ENCODE assay signal across 1 cellular context in the genomic region with DNA sequence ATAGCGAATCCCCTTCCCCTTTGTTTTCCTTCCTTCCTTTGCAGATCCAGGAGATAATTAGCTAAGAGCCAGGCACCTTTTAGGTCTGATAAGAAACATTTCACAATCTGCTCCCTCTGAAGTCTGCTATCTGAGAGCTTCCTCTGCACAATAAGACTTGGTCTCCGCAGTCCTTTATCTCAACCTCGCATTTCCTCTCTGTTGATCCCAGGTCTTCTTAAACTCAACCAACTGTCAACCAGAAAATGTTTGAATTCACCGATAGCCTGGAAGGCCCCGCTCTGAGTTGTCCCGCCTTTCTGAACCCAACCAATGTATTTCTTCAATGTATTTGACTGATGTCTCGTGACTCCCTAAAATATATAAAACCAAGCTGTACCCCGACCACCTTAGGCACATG.
A peak's percentile ranks its signal among the peaks of the same experiment; 100 is the strongest.
TF ChIP-seq lines count a peak whose summit lies in the region.

No MANE protein-coding gene starts in this region.

TF ChIP-seq in K562, 482 proteins besides CTCF, POLR2A, EP300 and RAD21 (continued from another document):
- TF ChIP-seq ZNF165 (CRISPR knock-in tag; IDR thresholded peaks at IDR 0.05; ENCODE audit: borderline replicate concordance) (no peak), ZNF431 (CRISPR knock-in tag; IDR thresholded peaks at IDR 0.05) (no peak), TCF7 (IDR thresholded peaks at IDR 0.05; ENCODE audit: borderline replicate concordance) (peak; percentile 97; the same call in 1 of the 2 replicates), TCFL5 (CRISPR knock-in tag; conservative IDR thresholded peaks at IDR 0.05) (no peak), ATF2 (CRISPR knock-in tag; IDR thresholded peaks at IDR 0.05) (no peak), MYC (IDR thresholded peaks at IDR 0.05; ENCODE audit: low read depth, low read length) (no peak), MYC (CRISPR knock-in tag; IDR thresholded peaks at IDR 0.05; ENCODE audit: borderline replicate concordance, low read depth) (no peak)
- TF ChIP-seq, protein P1, sequence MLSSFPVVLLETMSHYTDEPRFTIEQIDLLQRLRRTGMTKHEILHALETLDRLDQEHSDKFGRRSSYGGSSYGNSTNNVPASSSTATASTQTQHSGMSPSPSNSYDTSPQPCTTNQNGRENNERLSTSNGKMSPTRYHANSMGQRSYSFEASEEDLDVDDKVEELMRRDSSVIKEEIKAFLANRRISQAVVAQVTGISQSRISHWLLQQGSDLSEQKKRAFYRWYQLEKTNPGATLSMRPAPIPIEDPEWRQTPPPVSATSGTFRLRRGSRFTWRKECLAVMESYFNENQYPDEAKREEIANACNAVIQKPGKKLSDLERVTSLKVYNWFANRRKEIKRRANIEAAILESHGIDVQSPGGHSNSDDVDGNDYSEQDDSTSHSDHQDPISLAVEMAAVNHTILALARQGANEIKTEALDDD (IDR thresholded peaks at IDR 0.05): peak; percentile 97
